In the genomic region with DNA sequence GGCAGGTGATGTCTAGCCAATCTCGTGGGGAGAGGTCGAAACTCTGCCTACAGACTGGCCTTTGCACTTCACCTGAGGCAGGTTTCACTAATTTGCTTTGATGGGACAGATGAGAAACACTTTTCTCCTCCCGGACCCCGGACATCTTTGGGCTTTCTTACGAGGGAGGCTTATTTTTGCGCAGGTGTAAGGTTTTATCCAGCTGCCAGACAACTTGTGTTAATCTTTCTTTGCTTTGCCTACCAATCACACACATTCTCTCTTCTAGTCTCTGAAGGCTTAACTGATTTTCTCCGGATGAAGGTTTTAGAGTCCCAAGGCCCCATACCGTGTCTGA, we compare ENCODE assay signal across 8 cellular contexts. TPM values are rescaled to one million over a fixed set of nuclear protein-coding genes. Genes with fewer than 3 reads are reported as not detected.
DNase-seq lines count a peak whose midpoint lies in the region; ATAC-seq and TF ChIP-seq lines count a peak whose summit lies in the region.

No MANE protein-coding gene starts in this region.

- H3K27me3 ChIP-seq in iPS DF 6.9 (ENCODE audit: control insufficient read depth, insufficient read depth, low read length) (no peaks in the 10 kb centered on the region), BE2C (no peaks in the 10 kb centered on the region)

- ATAC-seq in WTC11 (peak; percentile 2), GM19035 (IDR thresholded peaks at IDR 0.05; ENCODE audit: unreplicated experiment) (no peak)
- no peak for ATAC-seq in stimulated activated memory B cell treated with anti-CD40 and anti-IgM and Interleukin-4, amounts not matched to agents 10 μg/mL and 1 μg/mL and 100 μg/mL, for 72 hours

- no peak for DNase-seq in T-helper 2 cell treated with Interferon-gamma antibody and Interleukin-4, amounts not matched to agents 5 μg/mL and 100 μg/mL, for 36 hours (ENCODE audit: low spot score)
- DNase-seq in T-helper 2 cell (no peak), WTC11 (ENCODE audit: low spot score) (no peak), iPS DF 6.9 (ENCODE audit: low read depth, low spot score) (no peak), NCI-H82 (lab: John Stamatoyannopoulos, UW) (no peak), BE2C (no peak)

- H3K27ac ChIP-seq in iPS DF 6.9 (ENCODE audit: low read length), result no peak overlapping the region

- peak overlapping the region; percentile 95 for H3K27ac Mint-ChIP-seq in T-helper 2 cell treated with Interferon-gamma antibody and Interleukin-4, amounts not matched to agents 5 μg/mL and 100 μg/mL, for 36 hours
- peak overlapping the region; percentile 98 for H3K27ac Mint-ChIP-seq in WTC11
- peak overlapping the region; percentile 91 for H3K27ac Mint-ChIP-seq in stimulated activated memory B cell treated with anti-CD40 and anti-IgM and Interleukin-4, amounts not matched to agents 10 μg/mL and 1 μg/mL and 100 μg/mL, for 72 hours

- TF ChIP-seq CTCF in WTC11 (IDR thresholded peaks at IDR 0.05), result no peak
- TF ChIP-seq CTCF in BE2C (IDR thresholded peaks at IDR 0.05; ENCODE audit: low read depth, low read length), result no peak

- H3K4me3 ChIP-seq in iPS DF 6.9 (ENCODE audit: low read length) (peak overlapping the region; percentile 85; the same call in 1 of the 2 replicates), BE2C (ENCODE audit: low read depth, low read length) (no peak overlapping the region)

- no CpG with 5 or more reads among the region's 8 CpGs for WGBS in iPS DF 6.9 (ENCODE audit: insufficient coverage, insufficient read length)

- H3K36me3 ChIP-seq in iPS DF 6.9 (ENCODE audit: control insufficient read depth, insufficient read depth, low read length) (no peaks in the 10 kb centered on the region), BE2C (no peaks in the 10 kb centered on the region)

- H3K4me1 Mint-ChIP-seq in T-helper 2 cell treated with Interferon-gamma antibody and Interleukin-4, amounts not matched to agents 5 μg/mL and 100 μg/mL, for 36 hours (ENCODE audit: low read depth), result peaks cover 59% of the 10 kb centered on the region
- H3K4me1 Mint-ChIP-seq in WTC11, result peaks cover 27% of the 10 kb centered on the region
- H3K4me1 Mint-ChIP-seq in stimulated activated memory B cell treated with anti-CD40 and anti-IgM and Interleukin-4, amounts not matched to agents 10 μg/mL and 1 μg/mL and 100 μg/mL, for 72 hours, result peaks cover 75% of the 10 kb centered on the region

- H3K4me1 ChIP-seq in iPS DF 6.9 (ENCODE audit: control insufficient read depth, insufficient read depth, low read length), result no peaks in the 10 kb centered on the region
- no peaks in the 10 kb centered on the region for H3K4me1 ChIP-seq in BE2C

- H3K27me3 Mint-ChIP-seq in T-helper 2 cell treated with Interferon-gamma antibody and Interleukin-4, amounts not matched to agents 5 μg/mL and 100 μg/mL, for 36 hours (ENCODE audit: low read depth), result no peaks in the 10 kb centered on the region
- H3K27me3 Mint-ChIP-seq in WTC11 (ENCODE audit: low read depth), result no peaks in the 10 kb centered on the region
- no peaks in the 10 kb centered on the region for H3K27me3 Mint-ChIP-seq in stimulated activated memory B cell treated with anti-CD40 and anti-IgM and Interleukin-4, amounts not matched to agents 10 μg/mL and 1 μg/mL and 100 μg/mL, for 72 hours

- H3K36me3 Mint-ChIP-seq in T-helper 2 cell treated with Interferon-gamma antibody and Interleukin-4, amounts not matched to agents 5 μg/mL and 100 μg/mL, for 36 hours (ENCODE audit: low read depth), result peaks cover 16% of the 10 kb centered on the region
- H3K36me3 Mint-ChIP-seq in WTC11, result no peaks in the 10 kb centered on the region
- H3K36me3 Mint-ChIP-seq in stimulated activated memory B cell treated with anti-CD40 and anti-IgM and Interleukin-4, amounts not matched to agents 10 μg/mL and 1 μg/mL and 100 μg/mL, for 72 hours, result peaks cover 4% of the 10 kb centered on the region

- POLR2A ChIA-PET in WTC11 (lab: Charles Lee), result interaction anchor here (0.6 to 0.8 kb wide), 2 partner anchors 53 to 89 kb away, joined by 3 to 4 read pairs; no protein-coding TSS in a partner anchor

- CTCF ChIA-PET in WTC11 (lab: Charles Lee), result interaction anchor here (1.2 kb wide), 2 partner anchors 72 to 304 kb away, joined by 3 to 5 read pairs; no protein-coding TSS in a partner anchor

- H3K4me3 Mint-ChIP-seq in T-helper 2 cell treated with Interferon-gamma antibody and Interleukin-4, amounts not matched to agents 5 μg/mL and 100 μg/mL, for 36 hours, result peak overlapping the region; percentile 95
- H3K4me3 Mint-ChIP-seq in WTC11, result peak overlapping the region; percentile 80
- peak overlapping the region; percentile 82 for H3K4me3 Mint-ChIP-seq in stimulated activated memory B cell treated with anti-CD40 and anti-IgM and Interleukin-4, amounts not matched to agents 10 μg/mL and 1 μg/mL and 100 μg/mL, for 72 hours

- H3K9me3 ChIP-seq in iPS DF 6.9 (ENCODE audit: control insufficient read depth, insufficient read depth, low read length), result no peaks in the 10 kb centered on the region
- no peaks in the 10 kb centered on the region for H3K9me3 ChIP-seq in BE2C

- H3K9me3 Mint-ChIP-seq in T-helper 2 cell treated with Interferon-gamma antibody and Interleukin-4, amounts not matched to agents 5 μg/mL and 100 μg/mL, for 36 hours, result peaks cover 3% of the 10 kb centered on the region
- peaks cover 3% of the 10 kb centered on the region; the same call in 1 of the 2 replicates for H3K9me3 Mint-ChIP-seq in WTC11
- H3K9me3 Mint-ChIP-seq in stimulated activated memory B cell treated with anti-CD40 and anti-IgM and Interleukin-4, amounts not matched to agents 10 μg/mL and 1 μg/mL and 100 μg/mL, for 72 hours, result no peaks in the 10 kb centered on the region

TF ChIP-seq in WTC11, 78 proteins besides CTCF, POLR2A, EP300 and RAD21 (continues in another document):
- no peak for TF ChIP-seq ZNF219 (CRISPR knock-in tag; IDR thresholded peaks at IDR 0.05; ENCODE audit: borderline replicate concordance)
- TF ChIP-seq SMAD4 (CRISPR knock-in tag; IDR thresholded peaks at IDR 0.05), result no peak
- TF ChIP-seq ZNF396 (CRISPR knock-in tag; IDR thresholded peaks at IDR 0.05; ENCODE audit: borderline replicate concordance), result no peak
- TF ChIP-seq IRF2 (CRISPR knock-in tag; IDR thresholded peaks at IDR 0.05; ENCODE audit: borderline replicate concordance, low read depth), result no peak
- TF ChIP-seq, protein P1, sequence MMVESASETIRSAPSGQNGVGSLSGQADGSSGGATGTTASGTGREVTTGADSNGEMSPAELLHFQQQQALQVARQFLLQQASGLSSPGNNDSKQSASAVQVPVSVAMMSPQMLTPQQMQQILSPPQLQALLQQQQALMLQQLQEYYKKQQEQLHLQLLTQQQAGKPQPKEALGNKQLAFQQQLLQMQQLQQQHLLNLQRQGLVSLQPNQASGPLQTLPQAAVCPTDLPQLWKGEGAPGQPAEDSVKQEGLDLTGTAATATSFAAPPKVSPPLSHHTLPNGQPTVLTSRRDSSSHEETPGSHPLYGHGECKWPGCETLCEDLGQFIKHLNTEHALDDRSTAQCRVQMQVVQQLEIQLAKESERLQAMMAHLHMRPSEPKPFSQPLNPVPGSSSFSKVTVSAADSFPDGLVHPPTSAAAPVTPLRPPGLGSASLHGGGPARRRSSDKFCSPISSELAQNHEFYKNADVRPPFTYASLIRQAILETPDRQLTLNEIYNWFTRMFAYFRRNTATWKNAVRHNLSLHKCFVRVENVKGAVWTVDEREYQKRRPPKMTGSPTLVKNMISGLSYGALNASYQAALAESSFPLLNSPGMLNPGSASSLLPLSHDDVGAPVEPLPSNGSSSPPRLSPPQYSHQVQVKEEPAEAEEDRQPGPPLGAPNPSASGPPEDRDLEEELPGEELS (CRISPR knock-in tag; IDR thresholded peaks at IDR 0.05), result no peak
- TF ChIP-seq, protein P2, sequence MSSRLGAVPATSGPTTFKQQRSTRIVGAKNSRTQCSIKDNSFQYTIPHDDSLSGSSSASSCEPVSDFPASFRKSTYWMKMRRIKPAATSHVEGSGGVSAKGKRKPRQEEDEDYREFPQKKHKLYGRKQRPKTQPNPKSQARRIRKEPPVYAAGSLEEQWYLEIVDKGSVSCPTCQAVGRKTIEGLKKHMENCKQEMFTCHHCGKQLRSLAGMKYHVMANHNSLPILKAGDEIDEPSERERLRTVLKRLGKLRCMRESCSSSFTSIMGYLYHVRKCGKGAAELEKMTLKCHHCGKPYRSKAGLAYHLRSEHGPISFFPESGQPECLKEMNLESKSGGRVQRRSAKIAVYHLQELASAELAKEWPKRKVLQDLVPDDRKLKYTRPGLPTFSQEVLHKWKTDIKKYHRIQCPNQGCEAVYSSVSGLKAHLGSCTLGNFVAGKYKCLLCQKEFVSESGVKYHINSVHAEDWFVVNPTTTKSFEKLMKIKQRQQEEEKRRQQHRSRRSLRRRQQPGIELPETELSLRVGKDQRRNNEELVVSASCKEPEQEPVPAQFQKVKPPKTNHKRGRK (CRISPR knock-in tag; IDR thresholded peaks at IDR 0.05; ENCODE audit: borderline replicate concordance), result no peak
- TF ChIP-seq JUN (CRISPR knock-in tag; IDR thresholded peaks at IDR 0.05), result no peak
- TF ChIP-seq, protein P3, sequence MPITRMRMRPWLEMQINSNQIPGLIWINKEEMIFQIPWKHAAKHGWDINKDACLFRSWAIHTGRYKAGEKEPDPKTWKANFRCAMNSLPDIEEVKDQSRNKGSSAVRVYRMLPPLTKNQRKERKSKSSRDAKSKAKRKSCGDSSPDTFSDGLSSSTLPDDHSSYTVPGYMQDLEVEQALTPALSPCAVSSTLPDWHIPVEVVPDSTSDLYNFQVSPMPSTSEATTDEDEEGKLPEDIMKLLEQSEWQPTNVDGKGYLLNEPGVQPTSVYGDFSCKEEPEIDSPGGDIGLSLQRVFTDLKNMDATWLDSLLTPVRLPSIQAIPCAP (CRISPR knock-in tag; IDR thresholded peaks at IDR 0.05), result no peak
- TF ChIP-seq, protein P4, sequence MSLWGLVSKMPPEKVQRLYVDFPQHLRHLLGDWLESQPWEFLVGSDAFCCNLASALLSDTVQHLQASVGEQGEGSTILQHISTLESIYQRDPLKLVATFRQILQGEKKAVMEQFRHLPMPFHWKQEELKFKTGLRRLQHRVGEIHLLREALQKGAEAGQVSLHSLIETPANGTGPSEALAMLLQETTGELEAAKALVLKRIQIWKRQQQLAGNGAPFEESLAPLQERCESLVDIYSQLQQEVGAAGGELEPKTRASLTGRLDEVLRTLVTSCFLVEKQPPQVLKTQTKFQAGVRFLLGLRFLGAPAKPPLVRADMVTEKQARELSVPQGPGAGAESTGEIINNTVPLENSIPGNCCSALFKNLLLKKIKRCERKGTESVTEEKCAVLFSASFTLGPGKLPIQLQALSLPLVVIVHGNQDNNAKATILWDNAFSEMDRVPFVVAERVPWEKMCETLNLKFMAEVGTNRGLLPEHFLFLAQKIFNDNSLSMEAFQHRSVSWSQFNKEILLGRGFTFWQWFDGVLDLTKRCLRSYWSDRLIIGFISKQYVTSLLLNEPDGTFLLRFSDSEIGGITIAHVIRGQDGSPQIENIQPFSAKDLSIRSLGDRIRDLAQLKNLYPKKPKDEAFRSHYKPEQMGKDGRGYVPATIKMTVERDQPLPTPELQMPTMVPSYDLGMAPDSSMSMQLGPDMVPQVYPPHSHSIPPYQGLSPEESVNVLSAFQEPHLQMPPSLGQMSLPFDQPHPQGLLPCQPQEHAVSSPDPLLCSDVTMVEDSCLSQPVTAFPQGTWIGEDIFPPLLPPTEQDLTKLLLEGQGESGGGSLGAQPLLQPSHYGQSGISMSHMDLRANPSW (CRISPR knock-in tag; conservative IDR thresholded peaks at IDR 0.05; ENCODE audit: low read depth), result no peak

RNA-seq across cellular contexts. Expression of a gene that starts 0.4 kb away (rescaled TPM):
- 36.3 to 40.4 TPM (median 39.7 TPM) in 3 replicates for total RNA-seq in WTC11 (2021)
- 0.17 TPM for polyA plus RNA-seq in BE2C (2012; ENCODE audit: insufficient read depth, insufficient read length, low read depth)
